Comparison of ENCODE assay signal across 8 cellular contexts in genomic region chr10:77391605-77392235, GRCh38.
DNase-seq lines count a peak whose midpoint lies in the region; ATAC-seq, FAIRE-seq and TF ChIP-seq lines count a peak whose summit lies in the region.
"Had no signal": no experiment of that assay in that cellular context is flagged by ENCODE, and none has a peak within 500 bp of the region (broad histone marks: within the 10 kb centered on the region; RNA-seq: fewer than 3 reads in every experiment).

No MANE protein-coding gene starts in this region.

- no peak overlapping the region for H2BK120ac ChIP-seq in mesenchymal stem cell (ENCODE audit: low read depth, low read length)

- H3K4me2 ChIP-seq in endothelial cell of umbilical vein (ENCODE audit: insufficient read depth, low read length) (no peak overlapping the region), mesenchymal stem cell (ENCODE audit: low read length, poor library complexity, severe bottlenecking) (peak overlapping the region; percentile 1)

- no peak for TF ChIP-seq POLR2A in endothelial cell of umbilical vein (IDR thresholded peaks at IDR 0.05; ENCODE audit: low read depth, low read length)

- H3K27ac ChIP-seq in endothelial cell of umbilical vein (ENCODE audit: insufficient read depth, low read depth, low read length) (peak overlapping the region; percentile 90), mesenchymal stem cell (ENCODE audit: low read length, poor library complexity, severe bottlenecking) (peak overlapping the region; percentile 26), tibial artery (peak overlapping the region; percentile 82 to 91)

- H3K79me1 ChIP-seq in mesenchymal stem cell (replicated peaks; ENCODE audit: low read length, poor library complexity, severe bottlenecking) = peaks cover 8% of the 10 kb centered on the region

- peak overlapping the region; percentile 53 for H2AFZ ChIP-seq in endothelial cell of umbilical vein (ENCODE audit: low read depth, low read length)
- no peak overlapping the region for H2AFZ ChIP-seq in mesenchymal stem cell (ENCODE audit: low read depth, low read length)

- WGBS in mesenchymal stem cell = 9% methylated on average over 11 of the region's 12 CpGs

- TF ChIP-seq CTCF in endothelial cell of umbilical vein (IDR thresholded peaks at IDR 0.05; ENCODE audit: extremely low read depth in 1 of 2, insufficient read depth in 1 of 2, low read depth in 1 of 2, low read length in 2 of 2) = peak; percentile 56 to 57
- peak; percentile 56 to 78 for TF ChIP-seq CTCF in tibial artery (IDR thresholded peaks at IDR 0.05)

- intact Hi-C loops in endothelial cell of umbilical vein (cut with micrococcal nuclease) = loop anchor here (1.0 to 5.0 kb wide), 9 partner anchors 41 to 365 kb away; no protein-coding TSS in a partner anchor
- intact Hi-C loops in tibial artery (cut with DNase I; ENCODE audit: low total_unique reads) = loop anchor here (2.0 to 5.0 kb wide), 2 partner anchors 219 to 249 kb away; no protein-coding TSS in a partner anchor

- no peak overlapping the region for H3K23ac ChIP-seq in mesenchymal stem cell (ENCODE audit: low read length in 2 of 2)

- H3K9me3 ChIP-seq in endothelial cell of umbilical vein (replicated peaks; ENCODE audit: control insufficient read depth, insufficient read depth, low read length) (no peaks in the 10 kb centered on the region), mesenchymal stem cell (ENCODE audit: control insufficient read depth, low read length) (no peaks in the 10 kb centered on the region), tibial artery (no peaks in the 10 kb centered on the region)

- DNase-seq in ELR (ENCODE audit: low read depth) (peak; percentile 94), KG1 (lab: John Stamatoyannopoulos, UW) (peak; percentile 9), SHP77 treated with DMSO at 0.1 percent for 48 hours (lab: John Stamatoyannopoulos, UW) (peak; percentile 26), endothelial cell of umbilical vein (ENCODE audit: low read depth, low spot score) (peak; percentile 63), mesenchymal stem cell (peak; percentile 89), tibial artery (peak; percentile 87 to 93)

- H3K14ac ChIP-seq in mesenchymal stem cell (ENCODE audit: low read length in 2 of 2) = no peak overlapping the region

- H3K9me1 ChIP-seq in endothelial cell of umbilical vein (replicated peaks; ENCODE audit: control insufficient read depth, extremely low read depth, insufficient read depth, low read length) = no peaks in the 10 kb centered on the region

- H3K9ac ChIP-seq in endothelial cell of umbilical vein (replicated peaks; ENCODE audit: extremely low read depth, insufficient read depth, low read length) (no peak overlapping the region), mesenchymal stem cell (ENCODE audit: low read length) (peak overlapping the region; percentile 75)

- H3K27me3 ChIP-seq in endothelial cell of umbilical vein (ENCODE audit: control insufficient read depth in 2 of 2, insufficient read depth in 2 of 2, low read length in 2 of 2) = no peaks in the 10 kb centered on the region
- H3K27me3 ChIP-seq in mesenchymal stem cell (ENCODE audit: control insufficient read depth in 1 of 2, insufficient read depth in 1 of 2, low read length in 2 of 2) = no peaks in the 10 kb centered on the region
- no peaks in the 10 kb centered on the region for H3K27me3 ChIP-seq in tibial artery

- POLR2A ChIA-PET in endothelial cell of umbilical vein (lab: Charles Lee) = no interaction called here

- peak overlapping the region in 1 of 2 experiments; percentile 64 for H3K4ac ChIP-seq in mesenchymal stem cell (ENCODE audit: low read depth in 1 of 2, low read length in 2 of 2)

- H4K91ac ChIP-seq in mesenchymal stem cell (ENCODE audit: low read length) = peak overlapping the region; percentile 78

- dilution Hi-C loops in endothelial cell of umbilical vein (cut with MboI; ENCODE audit: extremely low pct_ligation_motif_present, low sequenced_read_pairs) = no loop called here

- peak overlapping the region; percentile 95 for H4K8ac ChIP-seq in mesenchymal stem cell (ENCODE audit: low read length)

- H3K36me3 ChIP-seq in endothelial cell of umbilical vein (ENCODE audit: control insufficient read depth in 2 of 2, extremely low read depth in 1 of 2, insufficient read depth in 2 of 2, low read length in 2 of 2) (no peaks in the 10 kb centered on the region), mesenchymal stem cell (ENCODE audit: control insufficient read depth in 1 of 2, insufficient read depth in 2 of 2, low read depth in 1 of 2, low read length in 2 of 2) (no peaks in the 10 kb centered on the region), tibial artery (no peaks in the 10 kb centered on the region)

- peak overlapping the region; percentile 68 to 88 for H3K18ac ChIP-seq in mesenchymal stem cell (ENCODE audit: low read depth in 1 of 2, low read length in 2 of 2)

- no peaks in the 10 kb centered on the region for H3K79me2 ChIP-seq in endothelial cell of umbilical vein (ENCODE audit: control insufficient read depth, insufficient read depth, low read length)

- H3K4me3 ChIP-seq in endothelial cell of umbilical vein (replicated peaks in 1 of 3; ENCODE audit: insufficient read depth in 1 of 3, low read depth in 1 of 3, low read length in 3 of 3) (no peak overlapping the region), mesenchymal stem cell (ENCODE audit: insufficient read depth in 1 of 2, low read depth in 1 of 2, low read length in 2 of 2) (no peak overlapping the region), tibial artery (no peak overlapping the region)

- ATAC-seq in GM18861 (IDR thresholded peaks at IDR 0.05; ENCODE audit: unreplicated experiment) = no peak
- ATAC-seq: activated naive CD4-positive, alpha-beta T cell treated with anti-CD3 and anti-CD28 coated beads, Interleukin-2, amount 50 U/mL, for 72 hours had no signal

- peak overlapping the region; percentile 65 for H2AK5ac ChIP-seq in mesenchymal stem cell (ENCODE audit: low read length, severe bottlenecking)

- peak overlapping the region in 1 of 2 experiments; percentile 89 for H2BK12ac ChIP-seq in mesenchymal stem cell (ENCODE audit: low read length in 2 of 2)

- no peak overlapping the region for H2BK15ac ChIP-seq in mesenchymal stem cell (ENCODE audit: low read depth, poor library complexity, severe bottlenecking)

- CTCF ChIA-PET in endothelial cell of umbilical vein (lab: Charles Lee) = interaction anchor here (0.7 to 3.4 kb wide), 29 partner anchors 10 to 365 kb away, joined by 3 to 27 read pairs (median 4); partner anchors contain the start of gene KCNMA1

- no peak for FAIRE-seq in endothelial cell of umbilical vein (lab: Jason Lieb, UNC)

- H4K20me1 ChIP-seq in endothelial cell of umbilical vein (replicated peaks; ENCODE audit: control insufficient read depth, extremely low read depth, insufficient read depth, low read length) = no peaks in the 10 kb centered on the region

- no TSS peak for BruUV-seq in endothelial cell of umbilical vein (replicated peaks; lab: Mats Ljungman, UMichigan)

- H3K4me1 ChIP-seq in endothelial cell of umbilical vein (ENCODE audit: control insufficient read depth, extremely low read depth, insufficient read depth, low read length) = peaks cover 48% of the 10 kb centered on the region
- peaks cover 26% of the 10 kb centered on the region for H3K4me1 ChIP-seq in mesenchymal stem cell (ENCODE audit: control insufficient read depth, insufficient read depth, low read depth, low read length)
- H3K4me1 ChIP-seq in tibial artery = peaks cover 5 to 77% (median 68%) of the 10 kb centered on the region in 4 donors

- peak overlapping the region; percentile 22 for H2BK5ac ChIP-seq in mesenchymal stem cell (ENCODE audit: low read depth, low read length, poor library complexity, severe bottlenecking)

TF ChIP-seq in endothelial cell of umbilical vein, 7 proteins besides CTCF, POLR2A, EP300 and RAD21:
- TF ChIP-seq EZH2 (IDR thresholded peaks at IDR 0.05; ENCODE audit: borderline replicate concordance, low read depth, low read length, severe bottlenecking) (no peak), JUN (IDR thresholded peaks at IDR 0.05; ENCODE audit: borderline replicate concordance, insufficient read depth, insufficient read length, low read depth) (no peak), POLR2AphosphoS5 (IDR thresholded peaks at IDR 0.05; ENCODE audit: insufficient read depth, low read depth, low read length) (no peak), MYC (IDR thresholded peaks at IDR 0.05; ENCODE audit: low read depth, low read length) (no peak), GATA2 (IDR thresholded peaks at IDR 0.05; ENCODE audit: insufficient read depth, insufficient read length, low read depth, low read length) (no peak), FOS (IDR thresholded peaks at IDR 0.05; ENCODE audit: borderline replicate concordance, insufficient read depth, low read length) (no peak), MAX (IDR thresholded peaks at IDR 0.05; ENCODE audit: insufficient read depth, insufficient read length) (no peak)

Comparison
In these comparisons a context has a peak if more than half of its experiments do, and no peak if none do; other contexts are left out.
1. DNase-seq: peak in every context shown above with its lines; median percentile 94 in ELR; 90 in tibial artery; 89 in mesenchymal stem cell; 63 in endothelial cell of umbilical vein; 26 in SHP77 treated with DMSO at 0.1 percent for 48 hours; 9 in KG1.
2. H3K27ac ChIP-seq: peak in every context shown above with its lines; median percentile 90 in endothelial cell of umbilical vein; 86 in tibial artery; 26 in mesenchymal stem cell.